In genomic region chr2:84719434-84719833, GRCh38 we compare ENCODE assay signal across 18 cellular contexts.
"Had no signal": no experiment of that assay in that cellular context is flagged by ENCODE, and none has a peak within 500 bp of the region (broad histone marks: within the 10 kb centered on the region; RNA-seq: fewer than 3 reads in every experiment).

No MANE protein-coding gene starts in this region.

- ATAC-seq: left cardiac atrium, lower lobe of right lung had no signal

- H3K4me3 Mint-ChIP-seq: activated B cell treated with CpG ODN at 0.5 μM for 24 hours; activated CD4-positive, alpha-beta memory T cell treated with anti-CD3 and anti-CD28 coated beads for 36 hours; brain; central memory CD8-positive, alpha-beta T cell had no signal

- H3K4me1 Mint-ChIP-seq: activated B cell treated with CpG ODN at 0.5 μM for 24 hours, brain had no signal

- H3K9me3 Mint-ChIP-seq: activated B cell treated with CpG ODN at 0.5 μM for 24 hours; activated CD4-positive, alpha-beta memory T cell treated with anti-CD3 and anti-CD28 coated beads for 36 hours; brain; central memory CD8-positive, alpha-beta T cell had no signal

- H3K27me3 Mint-ChIP-seq: activated CD4-positive, alpha-beta memory T cell treated with anti-CD3 and anti-CD28 coated beads for 36 hours; brain; central memory CD8-positive, alpha-beta T cell had no signal

- H3K36me3 Mint-ChIP-seq: activated CD4-positive, alpha-beta memory T cell treated with anti-CD3 and anti-CD28 coated beads for 36 hours; naive B cell had no signal

- DNase-seq: activated B cell treated with CpG ODN at 0.5 μM for 24 hours; activated CD4-positive, alpha-beta memory T cell treated with anti-CD3 and anti-CD28 coated beads for 36 hours; activated CD8-positive, alpha-beta memory T cell treated with anti-CD3 and anti-CD28 coated beads, Interleukin-2, amount 50 U/mL, for 48 hours; activated effector memory CD4-positive, alpha-beta T cell treated with anti-CD3 and anti-CD28 coated beads, Interleukin-2, amount 50 U/mL, for 16 hours; amygdala; cortex of kidney; effector CD8-positive, alpha-beta T cell; foreskin melanocyte; head of caudate nucleus; left cardiac atrium; lower lobe of right lung; naive B cell; retina; stimulated activated CD4-positive, alpha-beta T cell treated with anti-CD3 and anti-CD28 coated beads, Interleukin-4, amount 100 ng/mL, for 4 hours; tibial artery; uterus had no signal

- H3K27ac Mint-ChIP-seq: activated B cell treated with CpG ODN at 0.5 μM for 24 hours; activated CD4-positive, alpha-beta memory T cell treated with anti-CD3 and anti-CD28 coated beads for 36 hours had no signal
